ENCODE assay signal across 8 cellular contexts in the genomic region with DNA sequence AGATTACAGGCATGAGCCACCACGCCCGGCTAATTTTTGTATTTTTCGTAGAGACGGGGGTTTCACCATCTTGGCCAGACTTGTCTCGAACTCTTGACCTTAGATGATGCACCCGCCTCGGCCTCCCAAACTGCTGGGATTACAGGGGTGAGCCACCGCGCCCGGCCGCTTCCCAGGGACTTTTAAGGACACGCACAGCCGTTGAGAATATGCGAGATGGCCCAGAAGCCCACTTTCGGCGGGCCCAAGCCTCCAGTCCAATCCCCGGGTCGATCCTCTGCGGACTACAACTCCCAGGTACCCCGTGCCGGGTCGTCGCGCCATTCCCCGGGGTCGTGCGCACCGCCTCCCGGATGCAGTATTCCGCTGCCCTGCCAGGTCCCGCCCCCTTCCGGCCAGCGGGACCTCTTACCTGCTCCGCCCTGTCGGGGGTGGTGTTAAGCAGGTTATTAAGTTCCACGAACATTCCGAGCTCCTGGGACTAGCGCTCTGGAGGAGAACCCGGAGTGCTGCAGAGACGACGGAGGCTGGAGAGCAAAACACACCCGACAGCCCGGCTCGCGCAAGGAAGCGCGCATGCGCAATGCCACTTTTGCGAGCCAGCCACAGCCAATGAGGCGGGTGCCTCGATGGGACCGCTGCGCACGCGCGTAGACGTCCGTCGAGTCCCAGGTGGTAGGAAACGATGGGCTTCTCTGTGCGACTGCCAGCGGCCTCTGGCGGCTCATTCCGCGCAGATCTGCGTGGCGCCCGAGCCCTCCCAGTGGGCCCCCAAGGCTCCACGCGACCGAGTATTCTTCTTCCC. TPM values are rescaled to one million over a fixed set of nuclear protein-coding genes. Genes with fewer than 3 reads are reported as not detected.
A peak's percentile ranks its signal among the peaks of the same experiment; 100 is the strongest.
DNase-seq lines count a peak whose midpoint lies in the region; ATAC-seq and FAIRE-seq lines count a peak whose summit lies in the region.

A gene with protein sequence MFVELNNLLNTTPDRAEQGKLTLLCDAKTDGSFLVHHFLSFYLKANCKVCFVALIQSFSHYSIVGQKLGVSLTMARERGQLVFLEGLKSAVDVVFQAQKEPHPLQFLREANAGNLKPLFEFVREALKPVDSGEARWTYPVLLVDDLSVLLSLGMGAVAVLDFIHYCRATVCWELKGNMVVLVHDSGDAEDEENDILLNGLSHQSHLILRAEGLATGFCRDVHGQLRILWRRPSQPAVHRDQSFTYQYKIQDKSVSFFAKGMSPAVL (minus strand): TSS at position 588 of the 805 bp plus-strand sequence. CDS start 122 bp downstream, at position 466.

- H3K4me1 Mint-ChIP-seq in effector memory CD8-positive, alpha-beta T cell (ENCODE audit: low read depth in 2 of 2) = peaks cover 14% of the 10 kb centered on the region in 2 donors
- peaks cover 13% of the 10 kb centered on the region for H3K4me1 Mint-ChIP-seq in memory B cell

- FAIRE-seq in HTR-8/SVneo (lab: Jason Lieb, UNC) = peak; percentile 92

- DNase-seq in Caki2 (ENCODE audit: low read depth) (peak; percentile 93), HTR-8/SVneo (ENCODE audit: insufficient read length, low spot score) (peak; percentile 96), NOMO-1 treated with DMSO at 0.1 percent for 48 hours (lab: John Stamatoyannopoulos, UW; ENCODE audit: unreplicated experiment) (peak; percentile 95), memory B cell (ENCODE audit: low spot score in 2 of 2) (peak; percentile 96)
- DNase-seq in activated CD8-positive, alpha-beta memory T cell treated with anti-CD3 and anti-CD28 coated beads for 4 hours (ENCODE audit: low read depth in 2 of 2) = peak; percentile 93 to 96
- peak; percentile 95 to 96 (median 96) for DNase-seq in effector memory CD8-positive, alpha-beta T cell
- DNase-seq in stimulated activated CD8-positive, alpha-beta memory T cell treated with anti-CD3 and anti-CD28 coated beads, Interleukin-12 subunit alpha, Interleukin-12 subunit beta, amount 100 ng/mL, for 24 hours (ENCODE audit: extremely low read depth) = peak; percentile 94

- peak within 1 kb of the TSS; percentile 96 to 97 for H3K4me3 Mint-ChIP-seq in effector memory CD8-positive, alpha-beta T cell
- peak within 1 kb of the TSS; percentile 95 for H3K4me3 Mint-ChIP-seq in memory B cell

- peak; percentile 84 for ATAC-seq in GM21367 (IDR thresholded peaks at IDR 0.05; ENCODE audit: unreplicated experiment)
- ATAC-seq in effector memory CD8-positive, alpha-beta T cell (replicated peaks) = peak; percentile 93
- ATAC-seq in memory B cell (ENCODE audit: low read depth) = peak; percentile 90

- in situ Hi-C loops in Caki2 (cut with HindIII; ENCODE audit: low pct_unique_long_range_greater_than_20kb, low sequenced_read_pairs) = no loop called here

- H3K36me3 Mint-ChIP-seq in effector memory CD8-positive, alpha-beta T cell (ENCODE audit: insufficient read depth) = peaks cover 36% of the 10 kb centered on the region
- peaks cover 4% of the 10 kb centered on the region for H3K36me3 Mint-ChIP-seq in memory B cell

- peak within 1 kb of the TSS; percentile 95 to 99 for H3K27ac Mint-ChIP-seq in effector memory CD8-positive, alpha-beta T cell
- peak within 1 kb of the TSS; percentile 93 for H3K27ac Mint-ChIP-seq in memory B cell

- H3K27me3 Mint-ChIP-seq in effector memory CD8-positive, alpha-beta T cell = no peaks in the 10 kb centered on the region
- H3K27me3 Mint-ChIP-seq in memory B cell = no peaks in the 10 kb centered on the region

- H3K9me3 Mint-ChIP-seq in effector memory CD8-positive, alpha-beta T cell = no peaks in the 10 kb centered on the region
- H3K9me3 Mint-ChIP-seq in memory B cell = no peaks in the 10 kb centered on the region

RNA-seq across cellular contexts. Expression of the gene that starts here (rescaled TPM):
- 30.9 and 41.6 TPM in 2 replicates for total RNA-seq in Caki2 (2014; rRNA removed; shearing (Covaris generic); ENCODE audit: low replicate concordance)

Comparison
In these comparisons a context has a peak if more than half of its experiments do, and no peak if none do; other contexts are left out.
1. Peak in every context shown above with its lines: DNase-seq and ATAC-seq.